Comparison of ENCODE assay signal across 8 cellular contexts in the genomic region with DNA sequence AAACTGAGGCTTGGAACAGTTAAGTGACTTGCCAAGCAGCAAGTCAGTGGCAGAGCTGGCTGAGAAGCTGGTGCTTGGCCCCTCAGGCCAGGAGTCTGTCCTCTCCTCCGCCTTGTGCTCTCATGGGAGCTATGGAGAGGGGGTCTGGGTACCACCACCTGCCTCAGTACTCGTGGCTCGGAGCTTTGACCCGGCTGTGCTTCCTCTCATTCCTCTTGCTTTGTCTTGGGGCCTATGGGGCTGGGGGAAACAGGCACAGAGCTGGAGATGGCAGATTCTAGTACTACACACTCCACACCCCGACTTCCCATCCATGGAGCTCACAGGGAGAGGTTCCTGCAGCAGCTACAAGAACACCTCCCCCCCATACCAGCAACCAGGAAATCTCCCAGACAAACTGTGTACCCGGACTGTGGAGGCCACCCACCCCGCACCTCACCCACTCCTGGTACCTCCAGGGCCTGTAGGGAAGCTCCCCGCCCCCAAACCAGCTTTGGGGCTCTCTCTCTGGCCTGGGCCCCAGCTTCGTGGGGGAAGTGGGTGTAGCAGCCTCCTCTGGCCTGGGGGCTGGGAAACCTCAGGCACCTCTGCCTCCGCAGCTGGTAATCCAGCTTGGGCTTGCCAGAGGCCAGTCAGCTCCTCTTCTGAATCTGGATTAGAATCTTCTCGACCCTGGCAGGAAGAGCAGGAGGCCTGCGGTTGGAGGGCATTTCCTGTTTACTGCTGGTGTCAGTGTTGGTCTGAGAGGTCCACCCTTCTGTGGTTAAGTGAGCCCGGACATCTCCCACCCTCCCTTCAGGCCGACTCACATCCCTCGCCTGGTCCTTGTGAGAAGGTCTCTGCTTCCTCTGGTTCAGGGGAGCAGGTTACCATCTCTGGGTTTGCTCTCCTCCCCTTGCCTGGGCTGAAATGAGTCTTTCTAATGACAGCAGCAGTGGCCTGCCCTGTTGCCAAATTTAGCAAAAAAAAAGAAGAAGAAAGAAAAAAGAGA. TPM values are rescaled to one million over a fixed set of nuclear protein-coding genes. Genes with fewer than 3 reads are reported as not detected.
DNase-seq lines count a peak whose midpoint lies in the region; ATAC-seq and TF ChIP-seq lines count a peak whose summit lies in the region.

No MANE protein-coding gene starts in this region.

- 49 to 68% (median 63%) methylated on average over 14 to 15 of the region's 15 CpGs for whole genome bisulfite sequencing in stomach, 5 donors

- in situ Hi-C loops in KBM-7 (cut with MboI; ENCODE audit: low pct_unique_long_range_greater_than_20kb, low sequenced_read_pairs): no loop called here

- H3K4me3 ChIP-seq in GM12865 (ENCODE audit: low read depth, low read length): peak overlapping the region; percentile 47
- no peak overlapping the region for H3K4me3 ChIP-seq in stomach

- H3K4me3 Mint-ChIP-seq in activated naive CD8-positive, alpha-beta T cell: peak overlapping the region; percentile 10

- TF ChIP-seq EP300 in stomach (IDR thresholded peaks at IDR 0.05): no peak

- peak overlapping the region; percentile 30 for H3K27ac Mint-ChIP-seq in activated naive CD8-positive, alpha-beta T cell

- peaks cover 20% of the 10 kb centered on the region for H3K4me1 Mint-ChIP-seq in activated naive CD8-positive, alpha-beta T cell (ENCODE audit: low read depth)

- DNase-seq in GM12865 (ENCODE audit: low read depth) (peak; percentile 91), KBM-7 (peak; percentile 91), islet precursor cell (peak; percentile 88), stomach (peak; percentile 46), NCI-H510A (lab: John Stamatoyannopoulos, UW) (no peak), SK-N-DZ (ENCODE audit: low spot score) (no peak)

- H3K27me3 Mint-ChIP-seq in activated naive CD8-positive, alpha-beta T cell: no peaks in the 10 kb centered on the region

- H3K9me3 ChIP-seq in stomach: no peaks in the 10 kb centered on the region

- no peaks in the 10 kb centered on the region for H3K36me3 Mint-ChIP-seq in activated naive CD8-positive, alpha-beta T cell

- H3K36me3 ChIP-seq in stomach: no peaks in the 10 kb centered on the region

- TF ChIP-seq CTCF in GM12865 (IDR thresholded peaks at IDR 0.05; ENCODE audit: insufficient read depth, low read depth, low read length, missing control alignments): no peak
- TF ChIP-seq CTCF in stomach (IDR thresholded peaks at IDR 0.05): no peak

- peaks cover 45 to 68% (median 61%) of the 10 kb centered on the region in 4 donors for H3K4me1 ChIP-seq in stomach

- ATAC-seq in GM21723 (IDR thresholded peaks at IDR 0.05; ENCODE audit: unreplicated experiment): peak; percentile 65

- no peaks in the 10 kb centered on the region for H3K27me3 ChIP-seq in stomach

- H3K27ac ChIP-seq in stomach: peak overlapping the region; percentile 36 to 87 (median 76)

- intact Hi-C loops in stomach (cut with DNase I; ENCODE audit: low total_unique reads): no loop called here

- TF ChIP-seq POLR2A in stomach (IDR thresholded peaks at IDR 0.05): no peak

- H3K9me3 Mint-ChIP-seq in activated naive CD8-positive, alpha-beta T cell (ENCODE audit: low read depth): no peaks in the 10 kb centered on the region

RNA-seq across cellular contexts. Expression of a gene that starts 22.3 kb away (rescaled TPM):
- total RNA-seq in stomach: 1,000 to 10,000 TPM in 1 of 5 donors, 100 to 1,000 TPM in 4; 353 to 1,146 (median 607) TPM
- polyA plus RNA-seq in stomach: 100 to 1,000 TPM; 143 to 327 (median 145) TPM
- polyA plus RNA-seq in SK-N-DZ (2014; cell fraction: cytosol; rRNA removed): 17.7 and 26.5 TPM in 2 replicates
- 11.5 and 17.1 TPM in 2 replicates for polyA plus RNA-seq in SK-N-DZ (2014; cell fraction: nucleus; rRNA removed)

Comparison
In these comparisons a context has a peak if more than half of its experiments do, and no peak if none do; other contexts are left out.
1. DNase-seq: peak in GM12865 (single experiment), KBM-7 (single experiment), islet precursor cell (single experiment) and stomach (single experiment); none in NCI-H510A (single experiment) and SK-N-DZ (single experiment).